Comparison of ENCODE assay signal across 8 cellular contexts in genomic region chr9:136791466-136792276, GRCh38. TPM values are rescaled to one million over a fixed set of nuclear protein-coding genes. Genes with fewer than 3 reads are reported as not detected.
A peak's percentile ranks its signal among the peaks of the same experiment; 100 is the strongest.
DNase-seq lines count a peak whose midpoint lies in the region; ATAC-seq, FAIRE-seq and TF ChIP-seq lines count a peak whose summit lies in the region.

No MANE protein-coding gene starts in this region.

- POLR2A ChIA-PET in K562 (lab: Yijun Ruan, JAX) = interaction anchor here (2.8 kb wide), 1 partner anchor 16 kb away, joined by 14 read pairs; the partner anchor contains the start of gene RABL6

- intact Hi-C loops in K562 (cut with micrococcal nuclease) = loop anchor here (2.0 kb wide), 1 partner anchor 57 kb away; the partner anchor contains the start of gene PHPT1

- ATAC-seq in GM18498 (IDR thresholded peaks at IDR 0.05; ENCODE audit: unreplicated experiment) (peak; percentile 6), K562 (peak; percentile 18)

- 2% methylated on average over 28 of the region's 34 CpGs for WGBS in K562 (ENCODE audit: insufficient coverage, low coverage, missing lambda C conversion rate)

- peak; percentile 74; the same call in 1 of the 2 replicates for TF ChIP-seq POLR2A in K562 (conservative IDR thresholded peaks at IDR 0.05)

- peaks cover 4% of the 10 kb centered on the region for H3K9me1 ChIP-seq in K562 (ENCODE audit: control insufficient read depth, insufficient read depth, low read length)

- peaks cover 5% of the 10 kb centered on the region; the same call in 1 of the 2 replicates for H4K20me1 ChIP-seq in K562 (replicated peaks; ENCODE audit: control insufficient read depth, insufficient read depth, low read length)

- H3K27me3 ChIP-seq in K562 (ENCODE audit: control insufficient read depth in 2 of 2, insufficient read depth in 2 of 2, low read length in 2 of 2) (no peaks in the 10 kb centered on the region), kidney epithelial cell (ENCODE audit: control insufficient read depth, insufficient read depth, low read length) (peaks cover 13% of the 10 kb centered on the region)

- FAIRE-seq in K562 (lab: Jason Lieb, UNC) = peak; percentile 66

- H3K9ac ChIP-seq in K562 (ENCODE audit: insufficient read depth in 1 of 2, low read depth in 2 of 2, low read length in 2 of 2) = peak overlapping the region; percentile 86 to 93

- peaks cover 19% of the 10 kb centered on the region for H3K79me2 ChIP-seq in K562 (ENCODE audit: control insufficient read depth, insufficient read depth, low read length)

- in situ Hi-C loops in K562 (cut with MboI) = loop anchor here (25.0 kb wide), 1 partner anchor 446 kb away; the partner anchor contains the start of genes CYSRT1, RNF224, SLC34A3 and TUBB4B

- DNase-seq in A172 (ENCODE audit: low spot score) (peak; percentile 45), LoVo (ENCODE audit: low spot score) (peak; percentile 79), T-helper 22 cell (ENCODE audit: low read depth) (peak; percentile 52), K562 (ENCODE audit: extremely low read depth in 1 of 4, low spot score in 3 of 4) (peak; percentile 33 to 68 (median 38)), kidney epithelial cell (ENCODE audit: low read depth) (no peak), HuH-7.5 (ENCODE audit: low spot score) (no peak)
- peak; percentile 64 for DNase-seq in stimulated activated CD4-positive, alpha-beta T cell treated with anti-CD3 and anti-CD28 coated beads, Interleukin-1b, Interleukin-23, amount 100 ng/mL, for 48 hours

- TF ChIP-seq RAD21 in K562 (CRISPR knock-in tag; conservative IDR thresholded peaks at IDR 0.05 in 1 of 2, IDR thresholded peaks at IDR 0.05 in 1 of 2) = peak; percentile 38 to 67; a peak in 3 of 4 replicates

- peaks cover 57 to 63% of the 10 kb centered on the region in 2 experiments for H3K4me1 ChIP-seq in K562 (replicated peaks in 1 of 2; ENCODE audit: control insufficient read depth in 2 of 2, insufficient read depth in 2 of 2, low read length in 2 of 2)

- peak overlapping the region; percentile 54; the same call in 1 of the 2 replicates for H2AFZ ChIP-seq in K562 (ENCODE audit: low read depth, low read length)

- H3K4me2 ChIP-seq in K562 (ENCODE audit: insufficient read depth, low read length) = peak overlapping the region; percentile 99

- CTCF ChIA-PET in K562 (lab: Yijun Ruan, JAX; ENCODE audit: low intra/inter-chr PET ratio) = interaction anchor here (0.9 to 1.9 kb wide), 3 partner anchors 25 to 237 kb away, joined by 3 to 7 read pairs (median 4); partner anchors contain the start of gene AJM1

- peaks cover 18% of the 10 kb centered on the region; the same call in 1 of the 3 replicates for H3K36me3 ChIP-seq in K562 (ENCODE audit: control insufficient read depth, insufficient read depth, low read length)
- H3K36me3 ChIP-seq in kidney epithelial cell (ENCODE audit: control insufficient read depth, insufficient read depth, low read length) = no peaks in the 10 kb centered on the region

- H3K27ac ChIP-seq in K562 (ENCODE audit: extremely low read depth, low read depth, low read length) = peak overlapping the region; percentile 79

- TF ChIP-seq EP300 in K562 (IDR thresholded peaks at IDR 0.05; ENCODE audit: low read length) = no peak

- TF ChIP-seq CTCF in K562 (IDR thresholded peaks at IDR 0.05 in 2 of 3, conservative IDR thresholded peaks at IDR 0.05 in 1 of 3; ENCODE audit: insufficient read depth in 2 of 3, low read depth in 1 of 3, low read length in 3 of 3) (peak; percentile 93 to 100 (median 99)), kidney epithelial cell (IDR thresholded peaks at IDR 0.05; ENCODE audit: insufficient read depth, low read length, poor library complexity, severe bottlenecking) (peak; percentile 100)

- TSS peak; percentile 68 for BruUV-seq in K562 (replicated peaks; lab: Mats Ljungman, UMichigan)

- H3K4me3 ChIP-seq in K562 = peak overlapping the region; percentile 58
- peak overlapping the region; percentile 74 for H3K4me3 ChIP-seq in kidney epithelial cell (ENCODE audit: low read depth, low read length)

- H3K9me3 ChIP-seq in K562 (replicated peaks; ENCODE audit: control insufficient read depth, insufficient read depth, low read depth, low read length) = no peaks in the 10 kb centered on the region

RNA-seq across cellular contexts. Expression of gene TMEM141, which starts 0.5 kb away (rescaled TPM):
- total RNA-seq in A172 (2014; rRNA removed; shearing (Covaris generic)) = 74.4 and 101 TPM in 2 replicates
- 14.3 and 58.8 TPM in 2 replicates for total RNA-seq in K562 (2011; cell fraction: chromatin; rRNA removed; ENCODE audit: low replicate concordance)
- 81.7 and 85.9 TPM in 2 replicates for total RNA-seq in K562 (2011; cell fraction: nucleolus; rRNA removed)
- total RNA-seq in K562 (2011; cell fraction: nucleoplasm; rRNA removed) = 50.0 and 50.2 TPM in 2 replicates
- total RNA-seq in K562 (2014; rRNA removed) = 113 and 143 TPM in 2 replicates
- 36.2 and 53.6 TPM in 2 replicates for total RNA-seq in K562 (2014; rRNA removed; fragmentation: Illumina TruSeq; extraction: Trizol)
- 68.9 and 69.5 TPM in 2 replicates for total RNA-seq in K562 (2015; rRNA removed; fragmentation: Illumina TruSeq; extraction: Trizol)
- total RNA-seq in K562 (2021) = 78.7 and 94.7 TPM in 2 replicates
- 74.8 and 80.1 TPM in 2 replicates for polyA plus RNA-seq in K562 (2011; rRNA removed)
- polyA plus RNA-seq in K562 (2011; cell fraction: cytosol; rRNA removed) = 132 and 164 TPM in 2 replicates
- 87.8 and 100 TPM in 2 replicates for polyA plus RNA-seq in K562 (2011; cell fraction: nucleus; rRNA removed)
- polyA plus RNA-seq in K562 (2012) = 76.7 and 87.0 TPM in 2 replicates
- 110 and 112 TPM in 2 replicates for polyA plus RNA-seq in K562 (2014; fragmentation: Illumina TruSeq; extraction: Trizol)
- 10 to 100 TPM; 21.5 to 35.8 TPM for polyA plus RNA-seq in K562 (2014; fragmentation: Nextera tagmentation; extraction: Ambion mirVana)
- polyA plus RNA-seq in K562 (2014; rRNA removed) = 123 and 134 TPM in 2 replicates
- polyA minus RNA-seq in K562 (2011; rRNA and poly(A)+ RNA removed) = 10.4 and 13.4 TPM in 2 replicates
- 13.7 and 16.5 TPM in 2 replicates for polyA minus RNA-seq in K562 (2011; cell fraction: cytosol; rRNA and poly(A)+ RNA removed)
- 31.6 and 42.7 TPM in 2 replicates for polyA minus RNA-seq in K562 (2011; cell fraction: nucleus; rRNA and poly(A)+ RNA removed)
- 69.8 and 79.8 TPM in 2 replicates for total RNA-seq in kidney epithelial cell

RNA-seq across cellular contexts. Expression of gene CCDC183, which starts 4.5 kb away (rescaled TPM):
- 0.45 and 0.55 TPM in 2 replicates for total RNA-seq in A172 (2014; rRNA removed; shearing (Covaris generic))
- 2.0 and 6.7 TPM in 2 replicates for total RNA-seq in K562 (2011; cell fraction: chromatin; rRNA removed; ENCODE audit: low replicate concordance)
- 1.2 and 2.7 TPM in 2 replicates for total RNA-seq in K562 (2011; cell fraction: nucleolus; rRNA removed)
- total RNA-seq in K562 (2011; cell fraction: nucleoplasm; rRNA removed) = 1.7 and 3.0 TPM in 2 replicates
- total RNA-seq in K562 (2014; rRNA removed) (0.12 TPM in 1 of 2 replicates, not detected in the other), K562 (2014; rRNA removed; fragmentation: Illumina TruSeq; extraction: Trizol) (not detected in 2 replicates), K562 (2015; rRNA removed; fragmentation: Illumina TruSeq; extraction: Trizol) (0.19 and 0.22 TPM in 2 replicates), K562 (2021) (0.29 and 0.54 TPM in 2 replicates), kidney epithelial cell (0.84 and 0.89 TPM in 2 replicates)
- polyA plus RNA-seq in K562 (2011; rRNA removed) (0.60 and 0.65 TPM in 2 replicates), K562 (2014; fragmentation: Illumina TruSeq; extraction: Trizol) (0.12 and 0.33 TPM in 2 replicates), K562 (2014; fragmentation: Nextera tagmentation; extraction: Ambion mirVana) (not detected), K562 (2014; rRNA removed) (0.21 and 1.7 TPM in 2 replicates)
- 0.27 and 0.30 TPM in 2 replicates for polyA plus RNA-seq in K562 (2011; cell fraction: cytosol; rRNA removed)
- polyA plus RNA-seq in K562 (2011; cell fraction: nucleus; rRNA removed) = 8.9 and 13.6 TPM in 2 replicates
- polyA plus RNA-seq in K562 (2012) = 0.96 and 3.6 TPM in 2 replicates
- not detected in 2 replicates for polyA minus RNA-seq in K562 (2011; rRNA and poly(A)+ RNA removed)
- polyA minus RNA-seq in K562 (2011; cell fraction: cytosol; rRNA and poly(A)+ RNA removed) = not detected in 2 replicates
- 1.1 and 1.6 TPM in 2 replicates for polyA minus RNA-seq in K562 (2011; cell fraction: nucleus; rRNA and poly(A)+ RNA removed)

RNA-seq across cellular contexts. Expression of gene RABL6, which starts 16.1 kb away (rescaled TPM):
- 138 and 144 TPM in 2 replicates for total RNA-seq in A172 (2014; rRNA removed; shearing (Covaris generic))
- total RNA-seq in K562 (2011; cell fraction: chromatin; rRNA removed; ENCODE audit: low replicate concordance) = 250 and 572 TPM in 2 replicates
- total RNA-seq in K562 (2011; cell fraction: nucleolus; rRNA removed) = 321 and 330 TPM in 2 replicates
- total RNA-seq in K562 (2011; cell fraction: nucleoplasm; rRNA removed) = 231 and 237 TPM in 2 replicates
- total RNA-seq in K562 (2014; rRNA removed) (141 and 154 TPM in 2 replicates), K562 (2014; rRNA removed; fragmentation: Illumina TruSeq; extraction: Trizol) (34.2 and 44.6 TPM in 2 replicates), K562 (2015; rRNA removed; fragmentation: Illumina TruSeq; extraction: Trizol) (84.5 and 85.0 TPM in 2 replicates), K562 (2021) (165 and 181 TPM in 2 replicates), kidney epithelial cell (99.3 and 118 TPM in 2 replicates)
- polyA plus RNA-seq in K562 (2011; rRNA removed) (109 and 142 TPM in 2 replicates), K562 (2014; fragmentation: Illumina TruSeq; extraction: Trizol) (68.9 and 82.6 TPM in 2 replicates), K562 (2014; fragmentation: Nextera tagmentation; extraction: Ambion mirVana) (1 to 10 TPM; 5.6 to 6.4 TPM), K562 (2014; rRNA removed) (121 and 124 TPM in 2 replicates)
- 89.0 and 119 TPM in 2 replicates for polyA plus RNA-seq in K562 (2011; cell fraction: cytosol; rRNA removed)
- 341 and 396 TPM in 2 replicates for polyA plus RNA-seq in K562 (2011; cell fraction: nucleus; rRNA removed)
- 134 and 138 TPM in 2 replicates for polyA plus RNA-seq in K562 (2012)
- 64.4 and 75.7 TPM in 2 replicates for polyA minus RNA-seq in K562 (2011; rRNA and poly(A)+ RNA removed)
- polyA minus RNA-seq in K562 (2011; cell fraction: cytosol; rRNA and poly(A)+ RNA removed) = 71.6 and 75.2 TPM in 2 replicates
- 89.1 and 116 TPM in 2 replicates for polyA minus RNA-seq in K562 (2011; cell fraction: nucleus; rRNA and poly(A)+ RNA removed)

RNA-seq across cellular contexts. Expression of gene LCN15, which starts 27.4 kb away (rescaled TPM):
- not detected in 2 replicates for total RNA-seq in A172 (2014; rRNA removed; shearing (Covaris generic))
- total RNA-seq in K562 (2011; cell fraction: chromatin; rRNA removed; ENCODE audit: low replicate concordance) = 0.37 TPM in 1 of 2 replicates, not detected in the other
- total RNA-seq in K562 (2011; cell fraction: nucleolus; rRNA removed) = 0.13 and 0.33 TPM in 2 replicates
- total RNA-seq in K562 (2011; cell fraction: nucleoplasm; rRNA removed) = 0.22 and 0.38 TPM in 2 replicates
- total RNA-seq in K562 (2014; rRNA removed) (not detected in 2 replicates), K562 (2014; rRNA removed; fragmentation: Illumina TruSeq; extraction: Trizol) (not detected in 2 replicates), K562 (2015; rRNA removed; fragmentation: Illumina TruSeq; extraction: Trizol) (not detected in 2 replicates), K562 (2021) (not detected in 2 replicates), kidney epithelial cell (not detected in 2 replicates)
- polyA plus RNA-seq in K562 (2011; rRNA removed) (0.11 TPM in 1 of 2 replicates, not detected in the other), K562 (2014; fragmentation: Illumina TruSeq; extraction: Trizol) (not detected in 2 replicates), K562 (2014; fragmentation: Nextera tagmentation; extraction: Ambion mirVana) (not detected), K562 (2014; rRNA removed) (0.13 and 0.66 TPM in 2 replicates)
- 0.15 and 0.18 TPM in 2 replicates for polyA plus RNA-seq in K562 (2011; cell fraction: cytosol; rRNA removed)
- 0.30 and 0.37 TPM in 2 replicates for polyA plus RNA-seq in K562 (2011; cell fraction: nucleus; rRNA removed)
- polyA plus RNA-seq in K562 (2012) = 0.24 TPM in 1 of 2 replicates, not detected in the other
- not detected in 2 replicates for polyA minus RNA-seq in K562 (2011; rRNA and poly(A)+ RNA removed)
- polyA minus RNA-seq in K562 (2011; cell fraction: cytosol; rRNA and poly(A)+ RNA removed) = not detected in 2 replicates
- 0.11 TPM in 1 of 2 replicates, not detected in the other for polyA minus RNA-seq in K562 (2011; cell fraction: nucleus; rRNA and poly(A)+ RNA removed)

RNA-seq across cellular contexts. Expression of gene LCN8, which starts 33.6 kb away (rescaled TPM):
- not detected in 2 replicates for total RNA-seq in A172 (2014; rRNA removed; shearing (Covaris generic))
- total RNA-seq in K562 (2011; cell fraction: chromatin; rRNA removed; ENCODE audit: low replicate concordance) = 0.14 TPM in 1 of 2 replicates, not detected in the other
- not detected in 2 replicates for total RNA-seq in K562 (2011; cell fraction: nucleolus; rRNA removed)
- not detected in 2 replicates for total RNA-seq in K562 (2011; cell fraction: nucleoplasm; rRNA removed)
- not detected in 2 replicates for total RNA-seq in K562 (2014; rRNA removed)
- not detected in 2 replicates for total RNA-seq in K562 (2014; rRNA removed; fragmentation: Illumina TruSeq; extraction: Trizol)
- not detected in 2 replicates for total RNA-seq in K562 (2015; rRNA removed; fragmentation: Illumina TruSeq; extraction: Trizol)
- not detected in 2 replicates for total RNA-seq in K562 (2021)
- polyA plus RNA-seq in K562 (2011; rRNA removed) = not detected in 2 replicates
- not detected in 2 replicates for polyA plus RNA-seq in K562 (2011; cell fraction: cytosol; rRNA removed)
- not detected in 2 replicates for polyA plus RNA-seq in K562 (2011; cell fraction: nucleus; rRNA removed)
- polyA plus RNA-seq in K562 (2012) = not detected in 2 replicates
- not detected in 2 replicates for polyA plus RNA-seq in K562 (2014; fragmentation: Illumina TruSeq; extraction: Trizol)
- polyA plus RNA-seq in K562 (2014; fragmentation: Nextera tagmentation; extraction: Ambion mirVana) = not detected
- polyA plus RNA-seq in K562 (2014; rRNA removed) = not detected in 2 replicates
- not detected in 2 replicates for polyA minus RNA-seq in K562 (2011; rRNA and poly(A)+ RNA removed)
- polyA minus RNA-seq in K562 (2011; cell fraction: cytosol; rRNA and poly(A)+ RNA removed) = not detected in 2 replicates
- polyA minus RNA-seq in K562 (2011; cell fraction: nucleus; rRNA and poly(A)+ RNA removed) = not detected in 2 replicates
- not detected in 2 replicates for total RNA-seq in kidney epithelial cell

Comparison
In these comparisons a context has a peak if more than half of its experiments do, and no peak if none do; other contexts are left out.
1. DNase-seq: peak in A172 (single experiment), LoVo (single experiment), T-helper 22 cell (single experiment), K562 (4 of 4) and stimulated activated CD4-positive, alpha-beta T cell treated with anti-CD3 and anti-CD28 coated beads, Interleukin-1b, Interleukin-23, amount 100 ng/mL, for 48 hours (single experiment); none in kidney epithelial cell (single experiment) and HuH-7.5 (single experiment).